In the genomic region with DNA sequence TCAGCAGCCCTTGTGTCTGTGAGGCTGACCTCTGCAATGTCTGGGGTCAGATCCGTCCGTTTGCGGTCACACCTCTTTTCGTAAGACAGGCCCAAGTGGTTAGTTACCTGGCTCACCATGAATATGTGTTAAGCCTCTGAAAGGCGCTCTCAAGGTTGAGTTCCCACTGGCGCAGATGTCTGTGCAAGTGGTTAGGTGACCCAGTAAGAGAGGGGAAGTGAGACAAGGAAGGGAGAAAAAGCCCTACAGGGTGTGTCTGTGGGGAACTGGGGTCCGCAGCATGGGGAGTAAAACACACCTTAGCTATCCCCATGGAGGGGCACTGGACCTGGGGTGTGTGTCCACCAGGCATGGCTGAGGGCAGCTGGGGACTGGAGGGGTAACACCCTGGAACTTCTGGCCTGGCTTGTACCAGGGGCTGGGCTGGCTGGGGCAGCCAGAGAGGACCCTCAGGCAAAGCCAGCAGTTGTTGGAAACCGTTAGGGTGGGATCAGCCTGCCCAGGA, we compare ENCODE assay signal across 8 cellular contexts.
DNase-seq lines count a peak whose midpoint lies in the region; ATAC-seq, FAIRE-seq and TF ChIP-seq lines count a peak whose summit lies in the region.

No MANE protein-coding gene starts in this region.

- ATAC-seq in GM19452 (IDR thresholded peaks at IDR 0.05; ENCODE audit: unreplicated experiment) (peak; percentile 91), HG03175 (IDR thresholded peaks at IDR 0.05; ENCODE audit: unreplicated experiment) (peak; percentile 94), K562 (peak; percentile 12), HepG2 (no peak; the same call in 2 of the 3 replicates)

- H4K20me1 ChIP-seq in K562 (replicated peaks; ENCODE audit: control insufficient read depth, insufficient read depth, low read length): no peaks in the 10 kb centered on the region
- H4K20me1 ChIP-seq in HepG2 (ENCODE audit: insufficient read depth, low read length): no peaks in the 10 kb centered on the region

- DNase-seq in K562 (ENCODE audit: extremely low read depth in 1 of 4, low spot score in 3 of 4): no peak
- DNase-seq in LoVo (ENCODE audit: low spot score): no peak
- no peak for DNase-seq in HepG2 (ENCODE audit: low spot score)
- no peak for DNase-seq in pons (ENCODE audit: low spot score)
- DNase-seq in AG08395 (ENCODE audit: low spot score): no peak

- in situ Hi-C loops in K562 (cut with MboI) (no loop called here), HepG2 (cut with HindIII; ENCODE audit: extremely low pct_ligation_motif_present, low pct_unique_long_range_greater_than_20kb) (no loop called here)

- WGBS in K562 (ENCODE audit: insufficient coverage, low coverage, missing lambda C conversion rate): 46% methylated on average over 8 of the region's 8 CpGs
- 97% methylated on average over 8 of the region's 8 CpGs for WGBS in HepG2 (ENCODE audit: low lambda C conversion rate)

- FAIRE-seq in K562 (lab: Jason Lieb, UNC) (peak; percentile 19), HepG2 (lab: Jason Lieb, UNC) (no peak)

- H3K4me3 ChIP-seq in K562 (no peak overlapping the region), HepG2 (replicated peaks in 1 of 3; ENCODE audit: insufficient read depth in 1 of 3, low read depth in 2 of 3, low read length in 3 of 3) (no peak overlapping the region)

- peak overlapping the region; percentile 49; the same call in 2 of the 3 replicates for H3K27ac ChIP-seq in K562 (ENCODE audit: extremely low read depth, low read depth, low read length)
- H3K27ac ChIP-seq in temporal lobe (ENCODE audit: low read depth, low read length): peak overlapping the region; percentile 47
- H3K27ac ChIP-seq in HepG2 (ENCODE audit: extremely low read length, insufficient read depth, low read length): no peak overlapping the region

- H3K9me3 ChIP-seq in K562 (replicated peaks; ENCODE audit: control insufficient read depth, insufficient read depth, low read depth, low read length) (no peaks in the 10 kb centered on the region), HepG2 (ENCODE audit: low read length) (no peaks in the 10 kb centered on the region)

- H3K79me2 ChIP-seq in K562 (ENCODE audit: control insufficient read depth, insufficient read depth, low read length): no peaks in the 10 kb centered on the region
- no peaks in the 10 kb centered on the region for H3K79me2 ChIP-seq in HepG2 (ENCODE audit: insufficient read depth, low read length)

- H3K9ac ChIP-seq in K562 (ENCODE audit: insufficient read depth in 1 of 2, low read depth in 2 of 2, low read length in 2 of 2) (peak overlapping the region; percentile 37 to 84), HepG2 (ENCODE audit: insufficient read depth, low read depth, low read length) (no peak overlapping the region)

- H2AFZ ChIP-seq in K562 (ENCODE audit: low read depth, low read length) (peak overlapping the region; percentile 70), HepG2 (ENCODE audit: low read length) (no peak overlapping the region)

- H3K27me3 ChIP-seq in K562 (ENCODE audit: control insufficient read depth in 2 of 2, insufficient read depth in 2 of 2, low read length in 2 of 2): no peaks in the 10 kb centered on the region
- no peaks in the 10 kb centered on the region for H3K27me3 ChIP-seq in HepG2 (ENCODE audit: control insufficient read depth in 1 of 2, insufficient read depth in 2 of 2, low read length in 2 of 2)

- no peak for TF ChIP-seq EP300 in K562 (IDR thresholded peaks at IDR 0.05; ENCODE audit: low read length)
- TF ChIP-seq EP300 in HepG2 (IDR thresholded peaks at IDR 0.05; ENCODE audit: low read depth in 2 of 2, low read length in 2 of 2): no peak
- TF ChIP-seq EP300 in HepG2 (CRISPR knock-in tag; IDR thresholded peaks at IDR 0.05; ENCODE audit: borderline replicate concordance): no peak

- CTCF ChIA-PET in K562 (lab: Yijun Ruan, JAX; ENCODE audit: low intra/inter-chr PET ratio): no interaction called here
- CTCF ChIA-PET in HepG2 (lab: Yijun Ruan, JAX; ENCODE audit: low intra/inter-chr PET ratio, low total read pairs): no interaction called here

- H3K9me1 ChIP-seq in K562 (ENCODE audit: control insufficient read depth, insufficient read depth, low read length): no peaks in the 10 kb centered on the region

- no peak for TF ChIP-seq POLR2A in K562 (conservative IDR thresholded peaks at IDR 0.05)
- no peak for TF ChIP-seq POLR2A in HepG2 (IDR thresholded peaks at IDR 0.05; ENCODE audit: insufficient read depth in 1 of 2, low read depth in 2 of 2, low read length in 2 of 2)

- no peaks in the 10 kb centered on the region; the same call in 2 of the 3 replicates for H3K36me3 ChIP-seq in K562 (ENCODE audit: control insufficient read depth, insufficient read depth, low read length)
- peaks cover 0 to 1% of the 10 kb centered on the region in 2 experiments; a peak in 1 of 5 replicates for H3K36me3 ChIP-seq in HepG2 (replicated peaks in 1 of 2; ENCODE audit: control insufficient read depth in 1 of 2, insufficient read depth in 2 of 2, low read length in 2 of 2)

- H3K4me2 ChIP-seq in K562 (ENCODE audit: insufficient read depth, low read length) (peak overlapping the region; percentile 59; the same call in 1 of the 2 replicates), HepG2 (ENCODE audit: low read depth, low read length) (no peak overlapping the region)

- TF ChIP-seq RAD21 in K562 (CRISPR knock-in tag; conservative IDR thresholded peaks at IDR 0.05 in 1 of 2, IDR thresholded peaks at IDR 0.05 in 1 of 2): no peak
- TF ChIP-seq RAD21 in HepG2 (CRISPR knock-in tag; IDR thresholded peaks at IDR 0.05): no peak

- intact Hi-C loops in K562 (cut with micrococcal nuclease): no loop called here
- intact Hi-C loops in HepG2 (cut with micrococcal nuclease; ENCODE audit: unreplicated experiment): no loop called here

- POLR2A ChIA-PET in K562 (lab: Yijun Ruan, JAX) (interaction anchor here (0.7 to 1.5 kb wide), 2 partner anchors 13 to 25 kb away, joined by 3 to 4 read pairs; no protein-coding TSS in a partner anchor), HepG2 (lab: Yijun Ruan, JAX) (no interaction called here)

- H3K4me1 ChIP-seq in K562 (replicated peaks in 1 of 2; ENCODE audit: control insufficient read depth in 2 of 2, insufficient read depth in 2 of 2, low read length in 2 of 2): peaks cover 18 to 44% of the 10 kb centered on the region in 2 experiments
- H3K4me1 ChIP-seq in HepG2 (ENCODE audit: insufficient read depth, low read length): no peaks in the 10 kb centered on the region

- no peak for TF ChIP-seq CTCF in K562 (IDR thresholded peaks at IDR 0.05 in 2 of 3, conservative IDR thresholded peaks at IDR 0.05 in 1 of 3; ENCODE audit: insufficient read depth in 2 of 3, low read depth in 1 of 3, low read length in 3 of 3)
- no peak for TF ChIP-seq CTCF in HepG2 (CRISPR knock-in tag; IDR thresholded peaks at IDR 0.05)

- BruUV-seq in K562 (replicated peaks; lab: Mats Ljungman, UMichigan): no TSS peak
- no TSS peak for BruUV-seq in HepG2 (replicated peaks; lab: Mats Ljungman, UMichigan)

TF ChIP-seq in K562, 482 proteins besides CTCF, POLR2A, EP300 and RAD21 (continues in another document):
- TF ChIP-seq RHOXF2B (CRISPR knock-in tag; conservative IDR thresholded peaks at IDR 0.05) (no peak), SPI1 (IDR thresholded peaks at IDR 0.05; ENCODE audit: borderline replicate concordance, low read depth, low read length) (peak; percentile 36; the same call in 1 of the 2 replicates), L3MBTL2 (IDR thresholded peaks at IDR 0.05) (no peak), ZNF324 (CRISPR knock-in tag; IDR thresholded peaks at IDR 0.05) (no peak), SMAD4 (CRISPR knock-in tag; conservative IDR thresholded peaks at IDR 0.05) (0 out of 2 replicates have a peak, but pooled peaks have one; percentile 30), NR2C2 (CRISPR knock-in tag; IDR thresholded peaks at IDR 0.05) (no peak), NR2C2 (tag; IDR thresholded peaks at IDR 0.05) (0 out of 2 replicates have a peak, but pooled peaks have one; percentile 7), ZNF347 (CRISPR knock-in tag; IDR thresholded peaks at IDR 0.05; ENCODE audit: low read depth) (no peak)
- TF ChIP-seq, protein P1, sequence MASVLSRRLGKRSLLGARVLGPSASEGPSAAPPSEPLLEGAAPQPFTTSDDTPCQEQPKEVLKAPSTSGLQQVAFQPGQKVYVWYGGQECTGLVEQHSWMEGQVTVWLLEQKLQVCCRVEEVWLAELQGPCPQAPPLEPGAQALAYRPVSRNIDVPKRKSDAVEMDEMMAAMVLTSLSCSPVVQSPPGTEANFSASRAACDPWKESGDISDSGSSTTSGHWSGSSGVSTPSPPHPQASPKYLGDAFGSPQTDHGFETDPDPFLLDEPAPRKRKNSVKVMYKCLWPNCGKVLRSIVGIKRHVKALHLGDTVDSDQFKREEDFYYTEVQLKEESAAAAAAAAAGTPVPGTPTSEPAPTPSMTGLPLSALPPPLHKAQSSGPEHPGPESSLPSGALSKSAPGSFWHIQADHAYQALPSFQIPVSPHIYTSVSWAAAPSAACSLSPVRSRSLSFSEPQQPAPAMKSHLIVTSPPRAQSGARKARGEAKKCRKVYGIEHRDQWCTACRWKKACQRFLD (CRISPR knock-in tag; IDR thresholded peaks at IDR 0.05): 0 out of 2 replicates have a peak, but pooled peaks have one; percentile 6

TF ChIP-seq in HepG2, 621 proteins besides CTCF, POLR2A, EP300 and RAD21:
- TF ChIP-seq ZSCAN12 (CRISPR knock-in tag; IDR thresholded peaks at IDR 0.05) (no peak), KMT2B (CRISPR knock-in tag; IDR thresholded peaks at IDR 0.05) (no peak), CENPX (CRISPR knock-in tag; IDR thresholded peaks at IDR 0.05) (no peak), ATF7-NPFF (CRISPR knock-in tag; IDR thresholded peaks at IDR 0.05; ENCODE audit: low read depth) (no peak), ZNF772 (CRISPR knock-in tag; IDR thresholded peaks at IDR 0.05) (no peak), ZNF776 (CRISPR knock-in tag; IDR thresholded peaks at IDR 0.05) (no peak), ZMYM4 (CRISPR knock-in tag; IDR thresholded peaks at IDR 0.05) (no peak)
- TF ChIP-seq, protein P2, sequence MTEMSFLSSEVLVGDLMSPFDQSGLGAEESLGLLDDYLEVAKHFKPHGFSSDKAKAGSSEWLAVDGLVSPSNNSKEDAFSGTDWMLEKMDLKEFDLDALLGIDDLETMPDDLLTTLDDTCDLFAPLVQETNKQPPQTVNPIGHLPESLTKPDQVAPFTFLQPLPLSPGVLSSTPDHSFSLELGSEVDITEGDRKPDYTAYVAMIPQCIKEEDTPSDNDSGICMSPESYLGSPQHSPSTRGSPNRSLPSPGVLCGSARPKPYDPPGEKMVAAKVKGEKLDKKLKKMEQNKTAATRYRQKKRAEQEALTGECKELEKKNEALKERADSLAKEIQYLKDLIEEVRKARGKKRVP (CRISPR knock-in tag; IDR thresholded peaks at IDR 0.05): no peak
